Comparison of ENCODE assay signal across 8 cellular contexts in genomic region chr1:210232524-210233215, GRCh38. TPM values are rescaled to one million over a fixed set of nuclear protein-coding genes. Genes with fewer than 3 reads are reported as not detected.
DNase-seq lines count a peak whose midpoint lies in the region; ATAC-seq and TF ChIP-seq lines count a peak whose summit lies in the region.

Gene SERTAD4 (plus strand): TSS chr1:210232796. CDS start chr1:210237961, 5,165 bp downstream.

- peak within 1 kb of the TSS; percentile 34 for H3K9ac ChIP-seq in SK-N-MC (ENCODE audit: insufficient read length)
- H3K9ac ChIP-seq in mucosa of rectum (ENCODE audit: low read depth in 1 of 2, low read length in 2 of 2) = peak within 1 kb of the TSS; percentile 47 to 65

- no peaks in the 10 kb centered on the region for H3K36me3 ChIP-seq in SK-N-MC (ENCODE audit: insufficient read depth, low read length)
- H3K36me3 ChIP-seq in esophagus (ENCODE audit: control insufficient read depth in 2 of 2, insufficient read depth in 2 of 2, low read length in 1 of 2) = no peaks in the 10 kb centered on the region
- H3K36me3 ChIP-seq in mucosa of rectum (ENCODE audit: control insufficient read depth in 2 of 2, insufficient read depth in 2 of 2, low read length in 2 of 2) = no peaks in the 10 kb centered on the region
- no peaks in the 10 kb centered on the region for H3K36me3 ChIP-seq in urinary bladder (ENCODE audit: insufficient read depth)

- peaks cover 0 to 8% of the 10 kb centered on the region in 2 donors for H3K4me1 ChIP-seq in esophagus (ENCODE audit: control insufficient read depth in 2 of 2, insufficient read depth in 2 of 2, low read length in 1 of 2)
- peaks cover 0 to 5% of the 10 kb centered on the region in 2 donors for H3K4me1 ChIP-seq in mucosa of rectum (ENCODE audit: control insufficient read depth in 2 of 2, insufficient read depth in 2 of 2, low read length in 2 of 2)
- no peaks in the 10 kb centered on the region for H3K4me1 ChIP-seq in urinary bladder (ENCODE audit: insufficient read depth)

- DNase-seq in AG10803 (ENCODE audit: low read depth) = peak; percentile 29
- DNase-seq in HFF-Myc (ENCODE audit: extremely low read depth, low read depth) = no peak
- peak; percentile 55 for DNase-seq in SK-N-MC (ENCODE audit: low read depth, low spot score)

- 0 to 1% methylated on average over 69 to 79 of the region's 79 CpGs for WGBS in esophagus, 2 donors
- WGBS in urinary bladder = under 1% methylated on average over 78 of the region's 79 CpGs

- H3K9me3 ChIP-seq in SK-N-MC (ENCODE audit: low read depth, low read length) (no peaks in the 10 kb centered on the region), esophagus (ENCODE audit: control insufficient read depth in 2 of 2, insufficient read depth in 1 of 2, low read depth in 1 of 2, low read length in 1 of 2) (no peaks in the 10 kb centered on the region), mucosa of rectum (ENCODE audit: control insufficient read depth in 2 of 2, low read length in 2 of 2) (no peaks in the 10 kb centered on the region)

- ATAC-seq in HG03039 (IDR thresholded peaks at IDR 0.05; ENCODE audit: unreplicated experiment) (no peak), HG03280 (IDR thresholded peaks at IDR 0.05; ENCODE audit: unreplicated experiment) (no peak)

- H3K4me3 ChIP-seq in AG10803 (ENCODE audit: low read length) (peak within 1 kb of the TSS; percentile 70), HFF-Myc (replicated peaks; ENCODE audit: low read depth, low read length) (peak within 1 kb of the TSS; percentile 74), SK-N-MC (peak within 1 kb of the TSS; percentile 80), esophagus (ENCODE audit: low read depth in 1 of 2, low read length in 2 of 2) (peak within 1 kb of the TSS; percentile 60 to 70), mucosa of rectum (ENCODE audit: low read length in 2 of 2) (peak within 1 kb of the TSS; percentile 73 to 75), urinary bladder (ENCODE audit: low read depth, low read length) (peak within 1 kb of the TSS; percentile 91)

- H3K27me3 ChIP-seq in esophagus (ENCODE audit: control insufficient read depth in 1 of 2, insufficient read depth in 2 of 2, low read length in 2 of 2) = peaks cover 0 to 2% of the 10 kb centered on the region in 2 donors
- H3K27me3 ChIP-seq in mucosa of rectum (ENCODE audit: control insufficient read depth in 2 of 2, insufficient read depth in 2 of 2, low read length in 2 of 2) = peaks cover 0 to 3% of the 10 kb centered on the region in 2 donors

- H3K27ac ChIP-seq in SK-N-MC (peak within 1 kb of the TSS; percentile 82), esophagus (ENCODE audit: low read depth in 2 of 2, low read length in 1 of 2) (peak within 1 kb of the TSS; percentile 70 to 74), mucosa of rectum (ENCODE audit: low read depth in 2 of 2, low read length in 2 of 2) (peak within 1 kb of the TSS; percentile 70), urinary bladder (ENCODE audit: low read depth) (peak within 1 kb of the TSS; percentile 43)

- 0 out of 2 replicates have a peak, but pooled peaks have one; percentile 3 for TF ChIP-seq CTCF in AG10803 (conservative IDR thresholded peaks at IDR 0.05; ENCODE audit: low read length)
- TF ChIP-seq CTCF in HFF-Myc (IDR thresholded peaks at IDR 0.05; ENCODE audit: low read depth, low read length, missing control alignments) = no peak

RNA-seq across cellular contexts. Expression of gene SERTAD4, which starts in this region (rescaled TPM):
- polyA plus RNA-seq in esophagus (1 to 10 TPM; 3.0 to 4.2 TPM), urinary bladder (1.4 TPM)
- 6.9 TPM for total RNA-seq in urinary bladder
